ENCODE assay signal across 1 cellular context in genomic region chr2:188278388-188279092, GRCh38.
TF ChIP-seq lines count a peak whose summit lies in the region.

No MANE protein-coding gene starts in this region.

TF ChIP-seq in H1, 55 proteins besides CTCF, POLR2A, EP300 and RAD21:
- TF ChIP-seq SRF (IDR thresholded peaks at IDR 0.05; ENCODE audit: low read depth, low read length) = no peak
- TF ChIP-seq PHF8 (conservative IDR thresholded peaks at IDR 0.05; ENCODE audit: low read depth, low read length) = no peak
- TF ChIP-seq SP2 (IDR thresholded peaks at IDR 0.05; ENCODE audit: low read length) = no peak
- 0 out of 4 replicates have a peak, but pooled peaks of 1 of the 2 experiments have one; percentile 11 for TF ChIP-seq HDAC2 (IDR thresholded peaks at IDR 0.05; ENCODE audit: borderline replicate concordance in 1 of 2, low read depth in 2 of 2, low read length in 2 of 2)
- no peak for TF ChIP-seq EZH2 (IDR thresholded peaks at IDR 0.05; ENCODE audit: low read depth, low read length, severe bottlenecking)
- TF ChIP-seq RNF2 (IDR thresholded peaks at IDR 0.05; ENCODE audit: borderline replicate concordance, low read depth, low read length, missing control alignments, poor library complexity, severe bottlenecking) = no peak
- peak; percentile 63 for TF ChIP-seq ASH2L (IDR thresholded peaks at IDR 0.05; ENCODE audit: low read length)
TF ChIP-seq in H1: peak in this region for 2.
